In genomic region chr7:145050415-145050814, GRCh38 we compare ENCODE assay signal across 32 cellular contexts.
"Had no signal": no experiment of that assay in that cellular context is flagged by ENCODE, and none has a peak within 500 bp of the region (broad histone marks: within the 10 kb centered on the region; RNA-seq: fewer than 3 reads in every experiment).

No MANE protein-coding gene starts in this region.

- DNase-seq: activated B cell treated with CpG ODN at 0.5 μM for 24 hours; activated CD4-positive, alpha-beta T cell treated with anti-CD3 and anti-CD28 coated beads for 1 hour; activated CD4-positive, alpha-beta T cell treated with anti-CD3 and anti-CD28 coated beads, Interleukin-2, amount 10 ng/mL, durations not matched to agents 24 days and 14 days; activated CD4-positive, alpha-beta T cell treated with anti-CD3 and anti-CD28 coated beads, Interleukin-2, amount 50 U/mL, for 48 hours; activated CD8-positive, alpha-beta memory T cell treated with anti-CD3 and anti-CD28 coated beads, Interleukin-2, amount 10 ng/mL, durations not matched to agents 7 days and 5 days; activated effector memory CD4-positive, alpha-beta T cell treated with anti-CD3 and anti-CD28 coated beads, Interleukin-2, amount 50 U/mL, for 16 hours; activated naive CD4-positive, alpha-beta T cell treated with Interleukin-2 at 50 U/mL for 16 hours; activated naive CD8-positive, alpha-beta T cell treated with anti-CD3 and anti-CD28 coated beads, Interleukin-2, amount 50 U/mL, for 24 hours; activated T-cell treated with anti-CD3 and anti-CD28 coated beads, Interleukin-2, amount 50 U/mL, for 24 hours; amniotic stem cell; body of pancreas; Karpas-422; NCI-H1417; NCI-H1694 treated with DMSO at 0.1 percent for 48 hours; NCI-H2081 treated with DMSO at 0.1 percent for 48 hours; NCI-H2171 treated with DMSO at 0.1 percent for 48 hours; NCI-H226; NCI-H524 treated with DMSO at 0.1 percent for 48 hours; NCI-H774; NK-92 treated with Interleukin-12 subunit alpha and Interleukin-12 subunit beta, amount 100 ng/mL, for 24 hours; OCI-M1; RPMI8226; T-cell; T-helper 2 cell; T1000 had no signal

- FAIRE-seq: K562, TTC549 had no signal

- H3K27me3 ChIP-seq: ascending aorta, body of pancreas had no signal

- H3K4me3 ChIP-seq: ascending aorta, body of pancreas, K562, SK-N-MC had no signal

- H3K9me3 ChIP-seq: body of pancreas had no signal

- H3K27ac ChIP-seq: ascending aorta, body of pancreas, SK-N-MC had no signal

- ATAC-seq: activated CD8-positive, alpha-beta memory T cell treated with anti-CD3 and anti-CD28 coated beads, Interleukin-2, amount 10 ng/mL, durations not matched to agents 7 days and 5 days; activated naive CD4-positive, alpha-beta T cell treated with anti-CD3 and anti-CD28 coated beads, Interleukin-2, amount 50 U/mL, for 72 hours; activated naive CD8-positive, alpha-beta T cell treated with anti-CD3 and anti-CD28 coated beads, Interleukin-2, amount 50 U/mL, for 24 hours; body of pancreas; K562; Panc1; Right ventricle myocardium inferior; T-cell had no signal

- H3K4me1 ChIP-seq: ascending aorta, body of pancreas had no signal

- H3K36me3 ChIP-seq: ascending aorta had no signal
